In the genomic region with DNA sequence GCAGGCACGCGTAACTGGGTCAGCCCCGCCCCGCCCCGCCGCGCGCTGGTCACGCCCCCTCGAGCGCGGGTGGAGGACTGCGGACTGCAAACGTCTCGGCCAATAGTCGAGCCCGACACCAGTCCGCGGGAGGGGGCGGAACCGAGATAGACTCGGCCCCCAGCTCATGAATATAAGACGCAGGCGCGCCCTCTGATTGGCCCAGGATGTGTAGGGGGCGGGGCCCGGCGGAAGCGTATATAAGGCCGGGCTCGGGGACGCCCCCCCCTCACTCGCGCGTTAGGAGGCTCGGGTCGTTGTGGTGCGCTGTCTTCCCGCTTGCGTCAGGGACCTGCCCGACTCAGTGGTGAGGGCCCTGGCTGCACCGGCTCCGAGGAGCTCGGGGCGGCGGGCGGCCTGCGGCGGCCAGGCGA, we compare ENCODE assay signal across 8 cellular contexts. TPM values are rescaled to one million over a fixed set of nuclear protein-coding genes. Genes with fewer than 3 reads are reported as not detected.
DNase-seq lines count a peak whose midpoint lies in the region; ATAC-seq and TF ChIP-seq lines count a peak whose summit lies in the region.

TSS of gene CIRBP (plus strand) at position 268 of the 413 bp plus-strand sequence. CDS start 1,602 bp downstream, outside the sequence.

- H3K27me3 ChIP-seq in parathyroid adenoma (ENCODE audit: control insufficient read depth, insufficient read depth, low read length) (no peaks in the 10 kb centered on the region), tibial artery (no peaks in the 10 kb centered on the region)

- peak within 1 kb of the TSS; percentile 40 for H2AFZ ChIP-seq in parathyroid adenoma

- peaks cover 33% of the 10 kb centered on the region for H3K79me2 ChIP-seq in parathyroid adenoma

- H3K36me3 ChIP-seq in parathyroid adenoma (ENCODE audit: control insufficient read depth, insufficient read depth, low read length) = no peaks in the 10 kb centered on the region
- peaks cover 33 to 34% (median 34%) of the 10 kb centered on the region in 3 donors for H3K36me3 ChIP-seq in tibial artery

- TF ChIP-seq CTCF in GM12864 (IDR thresholded peaks at IDR 0.05; ENCODE audit: low read depth, low read length, missing control alignments) = no peak
- no peak for TF ChIP-seq CTCF in parathyroid adenoma (IDR thresholded peaks at IDR 0.05)
- peak in 1 of 2 experiments; percentile 19 for TF ChIP-seq CTCF in tibial artery (IDR thresholded peaks at IDR 0.05)

- H3K9me3 ChIP-seq in parathyroid adenoma (ENCODE audit: control insufficient read depth, low read length) = no peaks in the 10 kb centered on the region
- H3K9me3 ChIP-seq in tibial artery = no peaks in the 10 kb centered on the region

- H3K4me2 ChIP-seq in parathyroid adenoma (ENCODE audit: low read length) = peak within 1 kb of the TSS; percentile 99

- intact Hi-C loops in Right ventricle myocardium inferior (cut with DNase I) = no loop called here
- intact Hi-C loops in tibial artery (cut with DNase I; ENCODE audit: low total_unique reads) = no loop called here

- ATAC-seq in HG02759 (IDR thresholded peaks at IDR 0.05; ENCODE audit: unreplicated experiment) (peak; percentile 54), Right ventricle myocardium inferior (peak; percentile 83)

- peak; percentile 94 for DNase-seq in GM12864 (ENCODE audit: low read depth)
- DNase-seq in NCI-H1436 (lab: John Stamatoyannopoulos, UW) = peak; percentile 98
- peak; percentile 94 for DNase-seq in SW480 (ENCODE audit: low spot score)
- DNase-seq in activated naive CD8-positive, alpha-beta T cell treated with anti-CD3 and anti-CD28 coated beads, Interleukin-2, amount 50 U/mL, for 16 hours (ENCODE audit: low read depth, low spot score) = peak; percentile 95
- peak; percentile 100 for DNase-seq in Right ventricle myocardium inferior (ENCODE audit: missing footprints)
- peak; percentile 100 for DNase-seq in tibial artery

- H3K4me3 ChIP-seq in GM12864 (ENCODE audit: low read depth, low read length) (peak within 1 kb of the TSS; percentile 93), parathyroid adenoma (ENCODE audit: low read depth, low read length) (peak within 1 kb of the TSS; percentile 96), tibial artery (peak within 1 kb of the TSS; percentile 73 to 82)

- peak within 1 kb of the TSS; percentile 32 for H3K9ac ChIP-seq in parathyroid adenoma

- peak within 1 kb of the TSS; percentile 90 for H3K27ac ChIP-seq in parathyroid adenoma
- H3K27ac ChIP-seq in tibial artery = peak within 1 kb of the TSS; percentile 91 to 100

- H3K4me1 ChIP-seq in parathyroid adenoma (peaks cover 45% of the 10 kb centered on the region), tibial artery (peaks cover 10 to 86% (median 80%) of the 10 kb centered on the region in 4 donors)

RNA-seq across cellular contexts. Expression of gene CIRBP, which starts in this region (rescaled TPM):
- total RNA-seq in Right ventricle myocardium inferior = 219 TPM

Comparison
In these comparisons a context has a peak if more than half of its experiments do, and no peak if none do; other contexts are left out.
1. Peak in every context shown above with its lines: DNase-seq, ATAC-seq, H3K4me3 ChIP-seq and H3K27ac ChIP-seq.